ENCODE assay signal across 8 cellular contexts in the genomic region with DNA sequence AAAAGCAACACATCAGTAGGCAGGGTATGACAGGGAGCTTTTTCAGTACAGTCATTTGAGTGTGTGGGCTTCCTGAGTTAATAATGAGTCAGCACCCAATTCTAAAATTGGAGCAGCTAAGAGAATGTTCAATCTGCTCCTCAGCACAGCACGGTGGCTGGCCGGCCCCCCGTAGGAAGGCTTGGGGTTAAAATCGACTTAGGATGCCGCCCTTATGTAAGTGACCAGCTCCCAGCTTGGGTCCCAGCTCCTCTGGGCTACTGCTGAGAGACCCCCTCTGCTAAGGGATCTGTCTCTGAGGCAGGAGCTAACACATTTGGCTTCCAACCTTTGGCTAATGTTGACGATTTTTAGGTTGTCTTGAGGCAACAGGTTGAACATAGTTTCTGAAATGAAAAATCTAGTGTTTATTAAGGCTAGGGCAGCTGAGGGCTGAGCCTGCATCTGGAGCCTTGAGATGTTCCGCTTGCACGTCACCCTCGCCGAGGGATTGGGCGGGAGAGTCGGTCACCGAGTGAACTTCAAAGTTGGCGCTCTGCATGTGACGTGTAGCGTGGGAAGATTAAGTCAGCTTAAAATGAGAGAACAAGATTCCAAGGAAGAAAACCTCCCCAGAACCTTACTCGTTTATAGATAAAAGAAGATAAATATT.
DNase-seq lines count a peak whose midpoint lies in the region; ATAC-seq, FAIRE-seq and TF ChIP-seq lines count a peak whose summit lies in the region.
"Not testable (repeated sequence)": the region's sequence is repeated elsewhere in the genome, so short reads cannot be mapped to it uniquely, and the experiment has no call there.

No MANE protein-coding gene starts in this region.

- intact Hi-C loops in CD14-positive monocyte (cut with micrococcal nuclease); gastrocnemius medialis (cut with DNase I; ENCODE audit: low total_unique reads): not testable (repeated sequence)

- not testable (repeated sequence) for H3K36me3 Mint-ChIP-seq in CD14-positive monocyte

- H3K9me3 ChIP-seq in right atrium auricular region, gastrocnemius medialis: not testable (repeated sequence)

- not testable (repeated sequence) for H3K4me1 ChIP-seq in right atrium auricular region, gastrocnemius medialis

- ATAC-seq in GM19035 (IDR thresholded peaks at IDR 0.05; ENCODE audit: unreplicated experiment) (peak; percentile 73), HG02759 (IDR thresholded peaks at IDR 0.05; ENCODE audit: unreplicated experiment) (peak; percentile 78), gastrocnemius medialis (peak in 1 of 2 donors; percentile 34)

- TF ChIP-seq CTCF in CD14-positive monocyte (IDR thresholded peaks at IDR 0.05); HL-60 (IDR thresholded peaks at IDR 0.05; ENCODE audit: insufficient read depth, low read length); astrocyte of the spinal cord (IDR thresholded peaks at IDR 0.05; ENCODE audit: low read depth, low read length); right atrium auricular region (IDR thresholded peaks at IDR 0.05); gastrocnemius medialis (IDR thresholded peaks at IDR 0.05 in 4 of 5, conservative IDR thresholded peaks at IDR 0.05 in 1 of 5): not testable (repeated sequence)

- not testable (repeated sequence) for H3K36me3 ChIP-seq in right atrium auricular region, gastrocnemius medialis

- H3K4me1 Mint-ChIP-seq in CD14-positive monocyte, result peaks cover 13% of the 10 kb centered on the region

- not testable (repeated sequence) for DNase-seq in CD14-positive monocyte (ENCODE audit: low spot score); HL-60 (ENCODE audit: low read depth in 1 of 2, low spot score in 1 of 2); gastrocnemius medialis
- DNase-seq in astrocyte of the spinal cord (ENCODE audit: low read depth, low spot score) (peak; percentile 57), right atrium auricular region (ENCODE audit: low spot score) (peak; percentile 57)

- peak overlapping the region; percentile 73 to 92 (median 84) for H3K27ac Mint-ChIP-seq in CD14-positive monocyte

- H3K4me3 Mint-ChIP-seq in CD14-positive monocyte, result peak overlapping the region; percentile 68 to 70

- FAIRE-seq in TTC549 (lab: Jason Lieb, UNC), result peak; percentile 29

- H3K4me3 ChIP-seq in HL-60 (replicated peaks; ENCODE audit: insufficient read depth, low read length) (peak overlapping the region; percentile 40), astrocyte of the spinal cord (ENCODE audit: low read depth, low read length) (peak overlapping the region; percentile 48), right atrium auricular region (peak overlapping the region; percentile 14 to 46), gastrocnemius medialis (peak overlapping the region in 2 of 4 donors; percentile 2 to 28)

- not testable (repeated sequence) for H3K27me3 Mint-ChIP-seq in CD14-positive monocyte (ENCODE audit: low read depth in 3 of 3)

- in situ Hi-C loops in astrocyte of the spinal cord (cut with HindIII; ENCODE audit: low sequenced_read_pairs); gastrocnemius medialis (cut with MboI; ENCODE audit: low sequenced_read_pairs in 4 of 4): not testable (repeated sequence)

- H3K27ac ChIP-seq in HL-60 (replicated peaks), result peak overlapping the region; percentile 88
- peak overlapping the region; percentile 63 to 72 for H3K27ac ChIP-seq in right atrium auricular region
- peak overlapping the region; percentile 33 to 68 (median 48) for H3K27ac ChIP-seq in gastrocnemius medialis

- not testable (repeated sequence) for H3K27me3 ChIP-seq in HL-60 (ENCODE audit: insufficient read depth, poor library complexity, severe bottlenecking); right atrium auricular region; gastrocnemius medialis

- TF ChIP-seq POLR2A in gastrocnemius medialis (IDR thresholded peaks at IDR 0.05), result not testable (repeated sequence)

- not testable (repeated sequence) for H3K9me3 Mint-ChIP-seq in CD14-positive monocyte
